Comparison of ENCODE assay signal across 8 cellular contexts in genomic region chr18:9914584-9915290, GRCh38. TPM values are rescaled to one million over a fixed set of nuclear protein-coding genes. Genes with fewer than 3 reads are reported as not detected.
A peak's percentile ranks its signal among the peaks of the same experiment; 100 is the strongest.
DNase-seq lines count a peak whose midpoint lies in the region; ATAC-seq and TF ChIP-seq lines count a peak whose summit lies in the region.

No MANE protein-coding gene starts in this region.

- H3K4me3 ChIP-seq in AG04450 (ENCODE audit: low read depth, low read length) = peak overlapping the region; percentile 94
- H3K4me3 ChIP-seq in muscle layer of duodenum (ENCODE audit: low read depth in 1 of 2, low read length in 2 of 2) = peak overlapping the region; percentile 83 to 96

- TF ChIP-seq CTCF in AG04450 (IDR thresholded peaks at IDR 0.05; ENCODE audit: low read depth, low read length) = no peak

- ATAC-seq in GM18861 (IDR thresholded peaks at IDR 0.05; ENCODE audit: unreplicated experiment) = peak; percentile 14
- ATAC-seq in HG03139 (IDR thresholded peaks at IDR 0.05; ENCODE audit: unreplicated experiment) = peak; percentile 18

- peaks cover 0 to 15% of the 10 kb centered on the region in 2 donors for H3K36me3 ChIP-seq in muscle layer of duodenum (ENCODE audit: control insufficient read depth in 1 of 2, insufficient read depth in 2 of 2, low read length in 2 of 2)

- H3K27me3 ChIP-seq in AG04450 (ENCODE audit: control insufficient read depth, insufficient read depth, low read length) = peaks cover 1% of the 10 kb centered on the region
- H3K27me3 ChIP-seq in muscle layer of duodenum (ENCODE audit: low read depth, low read length) = no peaks in the 10 kb centered on the region

- DNase-seq in AG04450 (ENCODE audit: low read depth, low spot score) (peak; percentile 45), NOMO-1 treated with dmso at 0.1 percent for 144 hours (lab: John Stamatoyannopoulos, UW; ENCODE audit: unreplicated experiment) (peak; percentile 25), epithelial cell of prostate (ENCODE audit: low read depth, low spot score) (no peak)
- peak; percentile 74 for DNase-seq in activated CD8-positive, alpha-beta memory T cell treated with anti-CD3 and anti-CD28 coated beads, Interleukin-2, amount 50 U/mL, for 4 hours
- DNase-seq in stimulated activated CD8-positive, alpha-beta memory T cell treated with anti-CD3 and anti-CD28 coated beads, Interleukin-7, amount 100 ng/mL, for 4 hours (ENCODE audit: low read depth in 2 of 2) = peak; percentile 70 to 72

- CTCF ChIA-PET in AG04450 (lab: Charles Lee) = interaction anchor here (0.9 kb wide), 1 partner anchor 13 kb away, joined by 3 read pairs; no protein-coding TSS in a partner anchor

- POLR2A ChIA-PET in AG04450 (lab: Yijun Ruan, JAX) = interaction anchor here (1.0 to 1.2 kb wide), 2 partner anchors 38 to 45 kb away, joined by 3 to 7 read pairs; no protein-coding TSS in a partner anchor

- H3K4me1 ChIP-seq in muscle layer of duodenum (ENCODE audit: control insufficient read depth in 1 of 2, insufficient read depth in 2 of 2, low read length in 2 of 2) = peaks cover 11 to 33% of the 10 kb centered on the region in 2 donors

- no peaks in the 10 kb centered on the region for H3K9me3 ChIP-seq in AG04450 (ENCODE audit: control insufficient read depth, insufficient read depth, low read length)
- no peaks in the 10 kb centered on the region for H3K9me3 ChIP-seq in muscle layer of duodenum (ENCODE audit: control insufficient read depth in 1 of 2, low read length in 2 of 2)

- H3K27ac ChIP-seq in AG04450 (ENCODE audit: low read depth, low read length) (peak overlapping the region; percentile 84), epithelial cell of prostate (peak overlapping the region; percentile 92), muscle layer of duodenum (ENCODE audit: low read length) (peak overlapping the region; percentile 96)

RNA-seq across cellular contexts. Expression of gene VAPA, which starts 0.9 kb away (rescaled TPM):
- polyA plus RNA-seq in AG04450 (2011; rRNA removed) = 296 and 393 TPM in 2 replicates
- 106 and 199 TPM in 2 replicates for polyA minus RNA-seq in AG04450 (2011; rRNA and poly(A)+ RNA removed)

RNA-seq across cellular contexts. Expression of gene TXNDC2, which starts 29.0 kb away (rescaled TPM):
- polyA plus RNA-seq in AG04450 (2011; rRNA removed) = 0.06 TPM in 2 replicates
- 0.14 and 0.17 TPM in 2 replicates for polyA minus RNA-seq in AG04450 (2011; rRNA and poly(A)+ RNA removed)
